ENCODE assay signal across 8 cellular contexts in the genomic region with DNA sequence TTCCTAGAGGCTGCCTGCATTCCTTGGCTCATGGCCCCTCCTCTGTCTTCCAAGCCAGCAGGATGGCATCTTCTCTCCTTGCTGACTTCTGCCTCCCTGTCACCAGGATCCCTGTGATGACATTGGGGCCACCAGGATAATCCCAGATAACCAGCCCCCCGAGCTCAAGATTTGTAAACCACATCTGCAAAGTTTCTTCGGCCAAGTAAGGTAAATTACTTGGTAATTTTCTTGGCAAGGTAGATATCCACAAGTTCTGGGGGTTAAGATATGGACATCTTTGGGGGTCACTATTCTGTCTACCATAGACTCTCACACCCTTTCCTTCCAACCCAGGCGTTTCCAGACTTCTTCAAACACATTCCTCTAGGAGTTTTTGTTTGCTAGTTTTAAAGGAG.
"Had no signal": no experiment of that assay in that cellular context is flagged by ENCODE, and none has a peak within 500 bp of the region (broad histone marks: within the 10 kb centered on the region; RNA-seq: fewer than 3 reads in every experiment).

No MANE protein-coding gene starts in this region.

- H2AFZ ChIP-seq: GM23248 had no signal

- H3K27ac Mint-ChIP-seq: IgD-negative memory B cell had no signal

- H3K4me3 ChIP-seq: GM23248 had no signal

- DNase-seq: GM23248, GOT3, H9, HCEC 1CT, KBM-7 had no signal

- H3K27ac ChIP-seq: GM23248 had no signal

- H3K4me3 Mint-ChIP-seq: H9 had no signal

- FAIRE-seq: H54, HTR-8/SVneo had no signal

- H3K36me3 Mint-ChIP-seq: IgD-negative memory B cell had no signal

- H3K9ac ChIP-seq: GM23248 had no signal
